8 cellular contexts compared by ENCODE assay signal in the genomic region with DNA sequence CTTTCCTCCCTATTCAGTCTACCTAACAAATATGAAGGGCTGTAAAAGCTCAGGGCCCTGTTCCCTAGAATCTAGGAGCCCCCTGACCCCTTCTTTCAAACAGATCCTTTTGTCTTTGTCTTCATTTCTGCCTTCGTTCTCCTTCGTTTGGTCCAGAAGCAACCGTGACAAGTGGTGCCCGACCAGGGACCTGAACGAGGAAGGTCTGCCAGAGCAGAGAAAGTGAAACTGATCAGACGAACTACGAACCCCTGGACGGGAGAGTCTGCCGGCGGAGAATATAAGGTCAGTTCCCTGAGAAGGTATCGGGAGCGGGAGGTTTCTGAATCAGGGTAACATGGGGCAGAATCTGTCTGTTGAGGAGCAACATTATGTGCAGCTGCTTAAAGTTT. TPM values are rescaled to one million over a fixed set of nuclear protein-coding genes. Genes with fewer than 3 reads are reported as not detected.
DNase-seq lines count a peak whose midpoint lies in the region; TF ChIP-seq lines count a peak whose summit lies in the region.

No MANE protein-coding gene starts in this region.

- CTCF ChIA-PET in activated CD4-positive, alpha-beta T cell treated with anti-CD3 and anti-CD28 coated beads, Interleukin-2, amount 10 ng/mL, durations not matched to agents 7 days and 5 days (lab: Charles Lee) = interaction anchor here (0.6 to 1.4 kb wide), 5 partner anchors 13 to 208 kb away, joined by 3 to 4 read pairs (median 3); a partner anchor contains a TSS

- peaks cover 13% of the 10 kb centered on the region for H3K9me3 Mint-ChIP-seq in activated CD4-positive, alpha-beta T cell treated with anti-CD3 and anti-CD28 coated beads, Interleukin-2, amount 10 ng/mL, durations not matched to agents 7 days and 5 days
- H3K9me3 Mint-ChIP-seq in stimulated activated naive CD8-positive, alpha-beta T cell treated with anti-CD3 and anti-CD28 coated beads, Interleukin-15, Interleukin-2, amounts not matched to agents 100 ng/mL and 50 ng/mL, for 24 hours = no peaks in the 10 kb centered on the region

- no peaks in the 10 kb centered on the region for H3K27me3 ChIP-seq in iPS DF 6.9 (ENCODE audit: control insufficient read depth, insufficient read depth, low read length)

- peak overlapping the region; percentile 86 for H3K4me3 ChIP-seq in WI38 (ENCODE audit: low read depth, low read length)
- H3K4me3 ChIP-seq in iPS DF 6.9 (ENCODE audit: low read length) = peak overlapping the region; percentile 79; the same call in 1 of the 2 replicates

- no peaks in the 10 kb centered on the region for H3K9me3 ChIP-seq in iPS DF 6.9 (ENCODE audit: control insufficient read depth, insufficient read depth, low read length)

- H3K4me1 Mint-ChIP-seq in activated CD4-positive, alpha-beta T cell treated with anti-CD3 and anti-CD28 coated beads, Interleukin-2, amount 10 ng/mL, durations not matched to agents 7 days and 5 days = peaks cover 44% of the 10 kb centered on the region
- peaks cover 50% of the 10 kb centered on the region for H3K4me1 Mint-ChIP-seq in stimulated activated naive CD8-positive, alpha-beta T cell treated with anti-CD3 and anti-CD28 coated beads, Interleukin-15, Interleukin-2, amounts not matched to agents 100 ng/mL and 50 ng/mL, for 24 hours (ENCODE audit: low read depth)

- no peaks in the 10 kb centered on the region for H3K4me1 ChIP-seq in iPS DF 6.9 (ENCODE audit: control insufficient read depth, insufficient read depth, low read length)

- DNase-seq in activated CD4-positive, alpha-beta T cell treated with anti-CD3 and anti-CD28 coated beads, Interleukin-2, amount 10 ng/mL, durations not matched to agents 7 days and 5 days = peak; percentile 13
- no peak for DNase-seq in activated CD4-positive, alpha-beta T cell treated with anti-CD3 and anti-CD28 coated beads, Interleukin-2, amount 50 U/mL, for 48 hours
- no peak for DNase-seq in iPS DF 6.9 (ENCODE audit: low read depth, low spot score)
- DNase-seq in AML-193 (lab: John Stamatoyannopoulos, UW) = no peak
- DNase-seq in NCI-H2029 treated with DMSO at 0.1 percent for 48 hours (lab: John Stamatoyannopoulos, UW) = no peak
- no peak for DNase-seq in iPS-NIHi7 (ENCODE audit: extremely low spot score)

- no peak for TF ChIP-seq CTCF in WI38 (IDR thresholded peaks at IDR 0.05; ENCODE audit: low read depth, low read length)

- no CpG with 5 or more reads among the region's 12 CpGs for WGBS in iPS DF 6.9 (ENCODE audit: insufficient coverage, insufficient read length)

- peak overlapping the region; percentile 91 for H3K4me3 Mint-ChIP-seq in activated CD4-positive, alpha-beta T cell treated with anti-CD3 and anti-CD28 coated beads, Interleukin-2, amount 10 ng/mL, durations not matched to agents 7 days and 5 days
- peak overlapping the region; percentile 97 for H3K4me3 Mint-ChIP-seq in stimulated activated naive CD8-positive, alpha-beta T cell treated with anti-CD3 and anti-CD28 coated beads, Interleukin-15, Interleukin-2, amounts not matched to agents 100 ng/mL and 50 ng/mL, for 24 hours

- H3K27ac Mint-ChIP-seq in activated CD4-positive, alpha-beta T cell treated with anti-CD3 and anti-CD28 coated beads, Interleukin-2, amount 10 ng/mL, durations not matched to agents 7 days and 5 days = peak overlapping the region; percentile 98
- peak overlapping the region; percentile 83 for H3K27ac Mint-ChIP-seq in stimulated activated naive CD8-positive, alpha-beta T cell treated with anti-CD3 and anti-CD28 coated beads, Interleukin-15, Interleukin-2, amounts not matched to agents 100 ng/mL and 50 ng/mL, for 24 hours

- H3K36me3 ChIP-seq in iPS DF 6.9 (ENCODE audit: control insufficient read depth, insufficient read depth, low read length) = peaks cover 5% of the 10 kb centered on the region; the same call in 1 of the 2 replicates

- no peaks in the 10 kb centered on the region for H3K27me3 Mint-ChIP-seq in activated CD4-positive, alpha-beta T cell treated with anti-CD3 and anti-CD28 coated beads, Interleukin-2, amount 10 ng/mL, durations not matched to agents 7 days and 5 days
- no peaks in the 10 kb centered on the region for H3K27me3 Mint-ChIP-seq in stimulated activated naive CD8-positive, alpha-beta T cell treated with anti-CD3 and anti-CD28 coated beads, Interleukin-15, Interleukin-2, amounts not matched to agents 100 ng/mL and 50 ng/mL, for 24 hours

- POLR2A ChIA-PET in activated CD4-positive, alpha-beta T cell treated with anti-CD3 and anti-CD28 coated beads, Interleukin-2, amount 10 ng/mL, durations not matched to agents 7 days and 5 days (lab: Charles Lee) = no interaction called here

- no peak overlapping the region for H3K27ac ChIP-seq in iPS DF 6.9 (ENCODE audit: low read length)

- peaks cover 74% of the 10 kb centered on the region for H3K36me3 Mint-ChIP-seq in activated CD4-positive, alpha-beta T cell treated with anti-CD3 and anti-CD28 coated beads, Interleukin-2, amount 10 ng/mL, durations not matched to agents 7 days and 5 days (ENCODE audit: low read depth)
- H3K36me3 Mint-ChIP-seq in stimulated activated naive CD8-positive, alpha-beta T cell treated with anti-CD3 and anti-CD28 coated beads, Interleukin-15, Interleukin-2, amounts not matched to agents 100 ng/mL and 50 ng/mL, for 24 hours (ENCODE audit: low read depth) = peaks cover 76% of the 10 kb centered on the region

RNA-seq across cellular contexts. Expression of a gene that starts 0.8 kb away (rescaled TPM):
- total RNA-seq in activated CD4-positive, alpha-beta T cell treated with anti-CD3 and anti-CD28 coated beads, Interleukin-2, amount 10 ng/mL, durations not matched to agents 7 days and 5 days = 10 to 100 TPM; 57.0 to 59.5 TPM

RNA-seq across cellular contexts. Expression of a gene that starts 20.9 kb away (rescaled TPM):
- 1 to 10 TPM; 4.3 to 5.0 TPM for total RNA-seq in activated CD4-positive, alpha-beta T cell treated with anti-CD3 and anti-CD28 coated beads, Interleukin-2, amount 10 ng/mL, durations not matched to agents 7 days and 5 days

RNA-seq across cellular contexts. Expression of a gene that starts 27.2 kb away (rescaled TPM):
- total RNA-seq in activated CD4-positive, alpha-beta T cell treated with anti-CD3 and anti-CD28 coated beads, Interleukin-2, amount 10 ng/mL, durations not matched to agents 7 days and 5 days = 1 to 10 TPM; 5.1 to 5.4 TPM

RNA-seq across cellular contexts. Expression of a gene that starts 47.4 kb away (rescaled TPM):
- total RNA-seq in activated CD4-positive, alpha-beta T cell treated with anti-CD3 and anti-CD28 coated beads, Interleukin-2, amount 10 ng/mL, durations not matched to agents 7 days and 5 days = 1 to 10 TPM; 2.0 to 4.5 TPM

RNA-seq across cellular contexts. Expression of a gene that starts 56.6 kb away (rescaled TPM):
- 1 to 10 TPM in 1 of 2 experiments, under 1 TPM in 1; 0.98 to 1.4 TPM for total RNA-seq in activated CD4-positive, alpha-beta T cell treated with anti-CD3 and anti-CD28 coated beads, Interleukin-2, amount 10 ng/mL, durations not matched to agents 7 days and 5 days
